In the genomic region with DNA sequence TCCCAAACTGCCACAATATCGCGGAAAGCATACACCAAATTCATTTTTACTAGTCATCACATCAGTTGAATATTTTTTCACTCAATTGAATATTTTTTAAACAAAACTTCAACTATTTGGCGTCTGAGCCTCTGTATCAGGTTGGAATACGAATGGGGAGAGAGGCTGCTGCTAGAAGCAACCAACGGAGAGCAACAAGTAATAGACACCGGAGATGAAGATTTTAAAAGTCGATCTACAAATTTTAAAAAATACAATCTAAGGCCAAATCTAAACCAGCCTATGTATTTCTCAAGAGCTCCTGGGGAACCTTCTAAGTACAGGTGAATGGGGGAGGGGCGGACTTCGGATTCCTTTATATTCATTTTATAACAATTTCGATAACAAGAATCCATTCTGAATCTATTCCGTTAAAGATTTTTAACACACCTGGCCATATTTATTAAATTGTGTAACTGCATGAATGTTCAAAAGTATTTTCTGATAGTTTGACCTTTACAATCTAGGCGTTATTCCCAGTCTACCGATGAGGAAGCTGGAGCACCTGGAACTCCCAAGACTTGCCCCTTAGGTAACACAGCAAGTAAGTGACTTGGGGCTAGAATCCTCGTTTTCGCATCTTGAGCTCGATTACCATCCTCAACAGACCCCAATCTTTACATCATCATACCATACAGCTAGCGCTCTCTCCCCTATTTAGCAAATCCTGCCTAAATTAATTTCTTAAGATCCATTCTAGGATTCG, we compare ENCODE assay signal across 8 cellular contexts. TPM values are rescaled to one million over a fixed set of nuclear protein-coding genes. Genes with fewer than 3 reads are reported as not detected.
A peak's percentile ranks its signal among the peaks of the same experiment; 100 is the strongest.
DNase-seq lines count a peak whose midpoint lies in the region; ATAC-seq, FAIRE-seq and TF ChIP-seq lines count a peak whose summit lies in the region.

No MANE protein-coding gene starts in this region.

- intact Hi-C loops in CD4-positive, alpha-beta T cell (cut with DNase I, micrococcal nuclease): loop anchor here (2.0 to 10.0 kb wide), 6 partner anchors 59 to 1143 kb away; a partner anchor contains a TSS

- H3K27ac ChIP-seq in CD4-positive, alpha-beta T cell (ENCODE audit: low read depth, low read length): no peak overlapping the region
- no peak overlapping the region for H3K27ac ChIP-seq in HUES64 (ENCODE audit: low read depth, low read length)

- no peaks in the 10 kb centered on the region for H3K9me3 Mint-ChIP-seq in CD4-positive, alpha-beta T cell

- ATAC-seq in CD4-positive, alpha-beta T cell (ENCODE audit: poor library complexity): no peak
- ATAC-seq in HG03039 (IDR thresholded peaks at IDR 0.05; ENCODE audit: unreplicated experiment) (no peak), HG03095 (IDR thresholded peaks at IDR 0.05; ENCODE audit: unreplicated experiment) (no peak)

- 27% methylated on average over 16 of the region's 18 CpGs for WGBS in HUES64

- H3K4me1 ChIP-seq in HUES64 (ENCODE audit: insufficient read depth, low read length) (peaks cover 22% of the 10 kb centered on the region), mucosa of stomach (ENCODE audit: control insufficient read depth, insufficient read depth, low read length) (peaks cover 6% of the 10 kb centered on the region)

- no peak for FAIRE-seq in bronchial epithelial cell (lab: Jason Lieb, UNC)

- H3K27me3 ChIP-seq in CD4-positive, alpha-beta T cell (ENCODE audit: control insufficient read depth, insufficient read depth, low read length): no peaks in the 10 kb centered on the region
- H3K27me3 ChIP-seq in HUES64 (ENCODE audit: insufficient read depth, low read length) (no peaks in the 10 kb centered on the region), bronchial epithelial cell (ENCODE audit: control insufficient read depth, insufficient read depth, low read length) (no peaks in the 10 kb centered on the region), mucosa of stomach (ENCODE audit: control insufficient read depth, insufficient read depth, low read length) (no peaks in the 10 kb centered on the region)

- peaks cover 51% of the 10 kb centered on the region for H3K4me1 Mint-ChIP-seq in CD4-positive, alpha-beta T cell (ENCODE audit: low read depth)

- H3K36me3 ChIP-seq in HUES64 (ENCODE audit: insufficient read depth, low read length) (peaks cover 5% of the 10 kb centered on the region; the same call in 1 of the 2 replicates), bronchial epithelial cell (ENCODE audit: control insufficient read depth, insufficient read depth, low read length) (no peaks in the 10 kb centered on the region), mucosa of stomach (ENCODE audit: control insufficient read depth, insufficient read depth, low read length) (no peaks in the 10 kb centered on the region)

- POLR2A ChIA-PET in CD4-positive, alpha-beta T cell (lab: Charles Lee): interaction anchor here (0.8 to 3.5 kb wide), 14 partner anchors 14 to 794 kb away, joined by 3 to 12 read pairs (median 4); a partner anchor contains a TSS

- no peaks in the 10 kb centered on the region for H3K9me3 ChIP-seq in CD4-positive, alpha-beta T cell (ENCODE audit: control insufficient read depth, low read length)
- H3K9me3 ChIP-seq in HUES64 (ENCODE audit: insufficient read depth, low read depth, low read length) (no peaks in the 10 kb centered on the region), mucosa of stomach (ENCODE audit: control insufficient read depth, low read length) (no peaks in the 10 kb centered on the region)

- no peaks in the 10 kb centered on the region for H3K27me3 Mint-ChIP-seq in CD4-positive, alpha-beta T cell

- peak overlapping the region; percentile 92 for H3K27ac Mint-ChIP-seq in CD4-positive, alpha-beta T cell

- H3K4me3 ChIP-seq in HUES64 (ENCODE audit: low read length) (peak overlapping the region; percentile 85), bronchial epithelial cell (ENCODE audit: low read depth, low read length) (peak overlapping the region; percentile 54), mucosa of stomach (ENCODE audit: low read length) (peak overlapping the region; percentile 64)

- H3K36me3 Mint-ChIP-seq in CD4-positive, alpha-beta T cell (ENCODE audit: low read depth): peaks cover 4% of the 10 kb centered on the region

- no peak for TF ChIP-seq CTCF in CD4-positive, alpha-beta T cell (IDR thresholded peaks at IDR 0.05)
- no peak for TF ChIP-seq CTCF in bronchial epithelial cell (IDR thresholded peaks at IDR 0.05; ENCODE audit: insufficient read depth, low read length, severe bottlenecking)

- H3K4me3 Mint-ChIP-seq in CD4-positive, alpha-beta T cell: peak overlapping the region; percentile 94

- CTCF ChIA-PET in CD4-positive, alpha-beta T cell (lab: Charles Lee): interaction anchor here (0.9 to 1.7 kb wide), 3 partner anchors 11 to 48 kb away, joined by 4 read pairs; no protein-coding TSS in a partner anchor

- no peak for DNase-seq in CD4-positive, alpha-beta T cell
- DNase-seq in bronchial epithelial cell (ENCODE audit: low read depth): no peak
- no peak for DNase-seq in cerebellum (ENCODE audit: low spot score)
- no peak for DNase-seq in stimulated activated CD4-positive, alpha-beta T cell treated with anti-CD3 and anti-CD28 coated beads, Interleukin-1b, Interleukin-23, amount 100 ng/mL, for 48 hours

- peak overlapping the region; percentile 83 for H3K9ac ChIP-seq in HUES64 (ENCODE audit: low read depth, low read length)
- H3K9ac ChIP-seq in mucosa of stomach (ENCODE audit: low read length): peak overlapping the region; percentile 67

RNA-seq across cellular contexts. Expression of a gene that starts 1.2 kb away (rescaled TPM):
- 1 to 10 TPM; 3.8 to 4.6 TPM for total RNA-seq in CD4-positive, alpha-beta T cell
- 30.3 TPM for polyA plus RNA-seq in HUES64 (2013, experiment 1 of 2)
- polyA plus RNA-seq in HUES64 (2013, experiment 2 of 2): 29.5 TPM
- total RNA-seq in bronchial epithelial cell: 39.8 and 57.1 TPM in 2 replicates
- total RNA-seq in cerebellum: 14.1 TPM
